Comparison of ENCODE assay signal across 1 cellular context in genomic region chr18:9335255-9336045, GRCh38.
TF ChIP-seq lines count a peak whose summit lies in the region.

No MANE protein-coding gene starts in this region.

TF ChIP-seq in endothelial cell of umbilical vein, 7 proteins besides CTCF, POLR2A, EP300 and RAD21:
- TF ChIP-seq MYC (IDR thresholded peaks at IDR 0.05; ENCODE audit: low read depth, low read length) (no peak), FOS (IDR thresholded peaks at IDR 0.05; ENCODE audit: borderline replicate concordance, insufficient read depth, low read length) (no peak), JUN (IDR thresholded peaks at IDR 0.05; ENCODE audit: borderline replicate concordance, insufficient read depth, insufficient read length, low read depth) (no peak), EZH2 (IDR thresholded peaks at IDR 0.05; ENCODE audit: borderline replicate concordance, low read depth, low read length, severe bottlenecking) (no peak)
